25 cellular contexts compared by ENCODE assay signal in the genomic region with DNA sequence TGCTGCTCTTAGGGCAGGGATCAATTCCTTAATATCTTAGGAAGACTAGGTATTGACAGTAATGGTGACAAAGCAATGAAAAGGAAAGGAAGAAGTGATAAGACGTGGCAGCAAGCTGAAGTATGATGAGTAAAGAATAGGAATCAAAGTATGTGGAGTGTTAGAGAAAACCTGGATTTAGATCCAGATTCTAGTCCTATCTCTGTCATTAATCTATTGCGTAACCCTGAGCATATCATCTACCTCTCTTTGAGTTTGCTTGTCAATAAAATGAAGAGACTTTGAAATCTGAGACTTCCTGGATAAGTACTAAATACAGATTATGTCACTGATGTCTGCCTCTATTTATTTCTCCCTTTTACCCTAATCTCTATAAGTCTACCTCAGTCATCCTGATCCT.
DNase-seq lines count a peak whose midpoint lies in the region; ATAC-seq, FAIRE-seq and TF ChIP-seq lines count a peak whose summit lies in the region.
"Had no signal": no experiment of that assay in that cellular context is flagged by ENCODE, and none has a peak within 500 bp of the region (broad histone marks: within the 10 kb centered on the region; RNA-seq: fewer than 3 reads in every experiment).

No MANE protein-coding gene starts in this region.

- no peak overlapping the region for H3K56ac ChIP-seq in IMR-90 (ENCODE audit: extremely low read depth, insufficient read depth, low read length)

- POLR2A ChIA-PET in IMR-90 (lab: Charles Lee; ENCODE audit: unreplicated experiment), result no interaction called here

- no peak for TF ChIP-seq RAD21 in IMR-90 (IDR thresholded peaks at IDR 0.05; ENCODE audit: low read length)

- H3K27ac ChIP-seq in IMR-90 (ENCODE audit: insufficient read depth, low read length) (no peak overlapping the region), neutrophil (peak overlapping the region; percentile 32)
- H3K27ac ChIP-seq: cardiac muscle cell, esophagus muscularis mucosa, foreskin keratinocyte, heart left ventricle, psoas muscle, uterus had no signal

- H3K4me1 ChIP-seq in IMR-90 (ENCODE audit: control insufficient read depth, insufficient read depth, low read length) (peaks cover 5% of the 10 kb centered on the region; the same call in 1 of the 2 replicates), neutrophil (ENCODE audit: control insufficient read depth in 1 of 2, insufficient read depth in 1 of 2, low read depth in 1 of 2, low read length in 1 of 2) (peaks cover 5 to 10% of the 10 kb centered on the region in 2 experiments)
- H3K4me1 ChIP-seq: foreskin keratinocyte had no signal

- peaks cover 14% of the 10 kb centered on the region; the same call in 1 of the 2 replicates for H3K36me3 ChIP-seq in IMR-90 (ENCODE audit: control insufficient read depth, insufficient read depth, low read length)
- peaks cover 2% of the 10 kb centered on the region for H3K36me3 ChIP-seq in bronchial epithelial cell (ENCODE audit: control insufficient read depth, insufficient read depth, low read length)
- H3K36me3 ChIP-seq in neutrophil, result peaks cover 54% of the 10 kb centered on the region
- H3K36me3 ChIP-seq: uterus had no signal

- H3K9ac ChIP-seq in IMR-90 (ENCODE audit: low read depth, low read length), result no peak overlapping the region

- no peak for TF ChIP-seq POLR2A in IMR-90 (IDR thresholded peaks at IDR 0.05; ENCODE audit: low read depth, low read length)

- no peak for TF ChIP-seq CTCF in IMR-90 (conservative IDR thresholded peaks at IDR 0.05; ENCODE audit: low read depth, low read length)
- no peak for TF ChIP-seq CTCF in bronchial epithelial cell (IDR thresholded peaks at IDR 0.05; ENCODE audit: insufficient read depth, low read length, severe bottlenecking)
- no peak for TF ChIP-seq CTCF in neutrophil (IDR thresholded peaks at IDR 0.05)

- no peak overlapping the region for H3K4me3 ChIP-seq in IMR-90 (ENCODE audit: insufficient read depth, low read depth, low read length)
- H3K4me3 ChIP-seq in bronchial epithelial cell (ENCODE audit: low read depth, low read length), result no peak overlapping the region
- no peak overlapping the region for H3K4me3 ChIP-seq in neutrophil (ENCODE audit: low read depth in 1 of 2, low read length in 1 of 2)
- H3K4me3 ChIP-seq: cardiac muscle cell, esophagus muscularis mucosa, heart left ventricle, psoas muscle, uterus had no signal

- H2AFZ ChIP-seq in IMR-90 (replicated peaks; ENCODE audit: low read length, poor library complexity), result no peak overlapping the region

- DNase-seq in NCI-H2196 (lab: John Stamatoyannopoulos, UW; ENCODE audit: unreplicated experiment) (peak; percentile 8), NCI-H2196 treated with DMSO at 0.1 percent for 48 hours (lab: John Stamatoyannopoulos, UW; ENCODE audit: unreplicated experiment) (no peak), IMR-90 (no peak), bronchial epithelial cell (ENCODE audit: low read depth) (no peak), NCI-H526 (lab: John Stamatoyannopoulos, UW) (no peak), NCI-H128 (lab: John Stamatoyannopoulos, UW; ENCODE audit: unreplicated experiment) (no peak)
- DNase-seq in effector CD4-positive, alpha-beta T cell, result no peak
- DNase-seq: 8988T; activated CD8-positive, alpha-beta T cell treated with anti-CD3 and anti-CD28 coated beads, Interleukin-2, amount 10 ng/mL, durations not matched to agents 7 days and 5 days; activated effector memory CD4-positive, alpha-beta T cell treated with Interleukin-2 at 50 U/mL for 16 hours; anterior cingulate cortex; cortex of kidney; DMS79; foreskin keratinocyte; heart left ventricle; kidney glomerular epithelial cell; NCI-H226; NCI-H82; psoas muscle; stimulated activated naive CD4-positive, alpha-beta T cell; T-helper 1 cell; uterus had no signal

- H3K18ac ChIP-seq in IMR-90 (ENCODE audit: low read depth, low read length), result no peak overlapping the region

- H2AK9ac ChIP-seq in IMR-90 (replicated peaks; ENCODE audit: low read depth, low read length, poor library complexity), result no peak overlapping the region

- H3K79me1 ChIP-seq in IMR-90 (ENCODE audit: low read depth in 1 of 2, low read length in 2 of 2), result peaks cover 24 to 41% of the 10 kb centered on the region in 2 experiments

- H4K20me1 ChIP-seq in IMR-90 (ENCODE audit: insufficient read depth, low read length), result peaks cover 7% of the 10 kb centered on the region; the same call in 1 of the 2 replicates

- CTCF ChIA-PET in IMR-90 (lab: Yijun Ruan, JAX), result no interaction called here

- H3K9me1 ChIP-seq in IMR-90 (ENCODE audit: insufficient read depth, low read length), result peaks cover 3% of the 10 kb centered on the region; the same call in 1 of the 2 replicates

- no peak overlapping the region for H3K23ac ChIP-seq in IMR-90 (ENCODE audit: low read depth, low read length)

- WGBS in IMR-90 (ENCODE audit: extremely low coverage in 2 of 2, insufficient read length in 1 of 2), 2 experiments, result no CpG with 5 or more reads among the region's 2 CpGs

- no peak overlapping the region for H2BK120ac ChIP-seq in IMR-90 (ENCODE audit: low read depth, low read length)

- H3K14ac ChIP-seq in IMR-90 (replicated peaks; ENCODE audit: low read depth, low read length), result no peak overlapping the region

- no TSS peak for BruUV-seq in IMR-90 (replicated peaks; lab: Mats Ljungman, UMichigan)

- H2AK5ac ChIP-seq in IMR-90 (ENCODE audit: low read depth, low read length), result no peak overlapping the region

- dilution Hi-C loops in IMR-90 (cut with HindIII; ENCODE audit: low sequenced_read_pairs, unreplicated experiment), result no loop called here

- no peak overlapping the region for H4K91ac ChIP-seq in IMR-90 (ENCODE audit: insufficient read depth, low read depth, low read length)

- H3K9me3 ChIP-seq in IMR-90 (ENCODE audit: control insufficient read depth, insufficient read depth, low read length) (no peaks in the 10 kb centered on the region), neutrophil (no peaks in the 10 kb centered on the region)
- H3K9me3 ChIP-seq: esophagus muscularis mucosa, heart left ventricle, psoas muscle, uterus had no signal

- H2BK20ac ChIP-seq in IMR-90 (ENCODE audit: low read depth, low read length), result no peak overlapping the region

- no peak for ATAC-seq in IMR-90 (ENCODE audit: low read depth)
- ATAC-seq: activated CD8-positive, alpha-beta T cell treated with anti-CD3 and anti-CD28 coated beads, Interleukin-2, amount 10 ng/mL, durations not matched to agents 7 days and 5 days; foreskin keratinocyte; heart left ventricle; psoas muscle had no signal

- no peak overlapping the region for H3K4ac ChIP-seq in IMR-90 (ENCODE audit: low read depth, low read length)

- intact Hi-C loops in IMR-90 (cut with micrococcal nuclease), result no loop called here

- H4K5ac ChIP-seq in IMR-90 (ENCODE audit: low read depth, low read length), result no peak overlapping the region

- no peak overlapping the region for H2BK15ac ChIP-seq in IMR-90 (ENCODE audit: low read depth, low read length)

- H3K27me3 ChIP-seq in IMR-90 (ENCODE audit: control insufficient read depth, insufficient read depth, low read length), result no peaks in the 10 kb centered on the region
- no peaks in the 10 kb centered on the region for H3K27me3 ChIP-seq in bronchial epithelial cell (ENCODE audit: control insufficient read depth, insufficient read depth, low read length)
- no peaks in the 10 kb centered on the region for H3K27me3 ChIP-seq in neutrophil
- H3K27me3 ChIP-seq: cardiac muscle cell, esophagus muscularis mucosa, foreskin keratinocyte, heart left ventricle, uterus had no signal

- H2BK5ac ChIP-seq in IMR-90 (ENCODE audit: low read depth, low read length, poor library complexity, severe bottlenecking), result no peak overlapping the region

- H3K4me2 ChIP-seq in IMR-90 (ENCODE audit: low read depth, low read length), result no peak overlapping the region

- FAIRE-seq in bronchial epithelial cell (lab: Jason Lieb, UNC), result peak; percentile 7

- no peak overlapping the region for H4K8ac ChIP-seq in IMR-90 (ENCODE audit: low read depth in 2 of 2, low read length in 2 of 2)

- in situ Hi-C loops in IMR-90 (cut with MboI; ENCODE audit: low sequenced_read_pairs), result no loop called here

TF ChIP-seq in IMR-90, 13 proteins besides CTCF, POLR2A, EP300 and RAD21:
- no peak for TF ChIP-seq BHLHE40 (IDR thresholded peaks at IDR 0.05; ENCODE audit: low read depth, low read length)
- TF ChIP-seq CEBPB (IDR thresholded peaks at IDR 0.05; ENCODE audit: low read depth, low read length), result peak; percentile 93
